ENCODE assay signal across 28 cellular contexts in the genomic region with DNA sequence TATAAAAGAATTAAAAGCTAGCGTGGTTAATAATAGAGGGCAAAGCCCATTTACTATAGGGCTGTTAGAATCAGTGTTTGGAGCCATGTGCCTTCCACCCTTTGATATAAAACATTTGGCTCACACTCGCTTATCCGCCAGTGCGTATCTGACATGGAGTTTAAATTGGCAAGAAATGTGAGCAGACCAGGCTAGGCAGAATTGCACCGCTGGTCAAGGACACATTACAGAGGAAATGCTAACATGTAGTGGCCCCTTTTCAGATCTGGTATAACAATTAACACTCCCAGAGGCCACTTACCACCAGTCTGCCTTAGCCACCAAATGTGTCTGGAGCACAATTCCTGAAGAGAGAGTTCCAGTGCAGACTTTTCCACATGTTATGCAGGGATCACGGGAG. TPM values are rescaled to one million over a fixed set of nuclear protein-coding genes. Genes with fewer than 3 reads are reported as not detected.
"Had no signal": no experiment of that assay in that cellular context is flagged by ENCODE, and none has a peak within 500 bp of the region (broad histone marks: within the 10 kb centered on the region; RNA-seq: fewer than 3 reads in every experiment).

No MANE protein-coding gene starts in this region.

- H3K27ac Mint-ChIP-seq: activated CD4-positive, alpha-beta memory T cell treated with anti-CD3 and anti-CD28 coated beads for 36 hours; activated CD4-positive, alpha-beta T cell treated with anti-CD3 and anti-CD28 coated beads, Interleukin-2, amount 10 ng/mL, durations not matched to agents 7 days and 5 days; activated naive CD4-positive, alpha-beta T cell treated with anti-CD3 and anti-CD28 coated beads for 36 hours; activated naive CD8-positive, alpha-beta T cell; activated T-helper 17 cell treated with anti-CD3 and anti-CD28 coated beads, Interleukin-2, amount 50 U/mL, for 72 hours had no signal

- H3K27ac ChIP-seq: VCaP had no signal

- H3K4me1 Mint-ChIP-seq: activated CD4-positive, alpha-beta T cell treated with anti-CD3 and anti-CD28 coated beads, Interleukin-2, amount 10 ng/mL, durations not matched to agents 7 days and 5 days; activated T-helper 17 cell treated with anti-CD3 and anti-CD28 coated beads, Interleukin-2, amount 50 U/mL, for 72 hours had no signal

- H3K36me3 ChIP-seq: MG63 had no signal

- H3K9me3 ChIP-seq: MG63, SK-N-SH had no signal

- ATAC-seq: activated T-helper 17 cell treated with anti-CD3 and anti-CD28 coated beads, Interleukin-2, amount 50 U/mL, for 72 hours had no signal

- H3K27me3 Mint-ChIP-seq: brain had no signal

- H3K9ac ChIP-seq: SK-N-SH had no signal

- H3K9me3 Mint-ChIP-seq: activated CD4-positive, alpha-beta memory T cell treated with anti-CD3 and anti-CD28 coated beads for 36 hours; activated CD4-positive, alpha-beta T cell treated with anti-CD3 and anti-CD28 coated beads, Interleukin-2, amount 10 ng/mL, durations not matched to agents 7 days and 5 days; activated naive CD4-positive, alpha-beta T cell treated with anti-CD3 and anti-CD28 coated beads for 36 hours; activated T-helper 17 cell treated with anti-CD3 and anti-CD28 coated beads, Interleukin-2, amount 50 U/mL, for 72 hours had no signal

- DNase-seq: activated CD4-positive, alpha-beta memory T cell treated with anti-CD3 and anti-CD28 coated beads for 36 hours; activated CD4-positive, alpha-beta T cell treated with anti-CD3 and anti-CD28 coated beads, Interleukin-2, amount 10 ng/mL, durations not matched to agents 7 days and 5 days; activated CD4-positive, CD25-positive, alpha-beta regulatory T cell; activated gamma-delta T cell; activated naive CD4-positive, alpha-beta T cell treated with anti-CD3 and anti-CD28 coated beads for 36 hours; activated T-cell treated with anti-CD3 and anti-CD28 coated beads for 4 hours; activated T-cell treated with anti-CD3 and anti-CD28 coated beads, Interleukin-2, amount 50 U/mL, for 48 hours; amygdala; MG63; MV-4-11; NCI-H1092 treated with DMSO at 0.1 percent for 48 hours; NCI-H1436; NCI-H1694 treated with DMSO at 0.1 percent for 48 hours; NCI-H2029 treated with DMSO at 0.1 percent for 48 hours; NCI-H345; NCI-H510A; NCI-H526 treated with DMSO at 0.1 percent for 48 hours; SK-N-SH; T-helper 1 cell had no signal

- H3K36me3 Mint-ChIP-seq: activated CD4-positive, alpha-beta memory T cell treated with anti-CD3 and anti-CD28 coated beads for 36 hours; activated naive CD8-positive, alpha-beta T cell; brain had no signal

- H3K4me2 ChIP-seq: SK-N-SH had no signal

- FAIRE-seq: astrocyte had no signal

- H3K4me3 Mint-ChIP-seq: activated CD4-positive, alpha-beta memory T cell treated with anti-CD3 and anti-CD28 coated beads for 36 hours; activated CD4-positive, alpha-beta T cell treated with anti-CD3 and anti-CD28 coated beads, Interleukin-2, amount 10 ng/mL, durations not matched to agents 7 days and 5 days; activated naive CD4-positive, alpha-beta T cell treated with anti-CD3 and anti-CD28 coated beads for 36 hours; activated naive CD8-positive, alpha-beta T cell; activated T-helper 17 cell treated with anti-CD3 and anti-CD28 coated beads, Interleukin-2, amount 50 U/mL, for 72 hours; brain had no signal

- H3K27me3 ChIP-seq: MG63 had no signal

- H3K4me3 ChIP-seq: MG63 had no signal

RNA-seq across cellular contexts. Expression of gene GSTM3, which starts 14.1 kb away (rescaled TPM):
- total RNA-seq: OCI-LY7 had no signal

RNA-seq across cellular contexts. Expression of gene GSTM5, which starts 14.7 kb away (rescaled TPM):
- total RNA-seq: activated CD4-positive, alpha-beta memory T cell treated with anti-CD3 and anti-CD28 coated beads for 36 hours; activated CD8-positive, alpha-beta memory T cell treated with anti-CD3 and anti-CD28 coated beads for 36 hours; activated naive CD4-positive, alpha-beta T cell treated with anti-CD3 and anti-CD28 coated beads for 36 hours; activated T-helper 17 cell treated with anti-CD3 and anti-CD28 coated beads, Interleukin-2, amount 50 U/mL, for 72 hours; astrocyte; OCI-LY7 had no signal
- polyA plus RNA-seq: SK-N-SH had no signal

RNA-seq across cellular contexts. Expression of gene EPS8L3, which starts 37.0 kb away (rescaled TPM):
- total RNA-seq: activated CD4-positive, alpha-beta memory T cell treated with anti-CD3 and anti-CD28 coated beads for 36 hours; activated CD4-positive, alpha-beta T cell treated with anti-CD3 and anti-CD28 coated beads, Interleukin-2, amount 10 ng/mL, durations not matched to agents 7 days and 5 days; activated CD8-positive, alpha-beta memory T cell treated with anti-CD3 and anti-CD28 coated beads for 36 hours; activated naive CD4-positive, alpha-beta T cell treated with anti-CD3 and anti-CD28 coated beads for 36 hours; activated T-helper 17 cell treated with anti-CD3 and anti-CD28 coated beads, Interleukin-2, amount 50 U/mL, for 72 hours; astrocyte; OCI-LY7; RPMI7951; T-helper 2 cell treated with Interferon-gamma antibody and Interleukin-4, amounts not matched to agents 100 ng/mL and 5 ng/mL, for 36 hours had no signal
- polyA plus RNA-seq: SK-N-SH had no signal

RNA-seq across cellular contexts. Expression of gene GSTM1, which starts 39.1 kb away (rescaled TPM):
- total RNA-seq: activated CD8-positive, alpha-beta memory T cell treated with anti-CD3 and anti-CD28 coated beads for 36 hours; activated naive CD4-positive, alpha-beta T cell treated with anti-CD3 and anti-CD28 coated beads for 36 hours; astrocyte; OCI-LY7 had no signal
- polyA plus RNA-seq: SK-N-SH had no signal
